In the genomic region with DNA sequence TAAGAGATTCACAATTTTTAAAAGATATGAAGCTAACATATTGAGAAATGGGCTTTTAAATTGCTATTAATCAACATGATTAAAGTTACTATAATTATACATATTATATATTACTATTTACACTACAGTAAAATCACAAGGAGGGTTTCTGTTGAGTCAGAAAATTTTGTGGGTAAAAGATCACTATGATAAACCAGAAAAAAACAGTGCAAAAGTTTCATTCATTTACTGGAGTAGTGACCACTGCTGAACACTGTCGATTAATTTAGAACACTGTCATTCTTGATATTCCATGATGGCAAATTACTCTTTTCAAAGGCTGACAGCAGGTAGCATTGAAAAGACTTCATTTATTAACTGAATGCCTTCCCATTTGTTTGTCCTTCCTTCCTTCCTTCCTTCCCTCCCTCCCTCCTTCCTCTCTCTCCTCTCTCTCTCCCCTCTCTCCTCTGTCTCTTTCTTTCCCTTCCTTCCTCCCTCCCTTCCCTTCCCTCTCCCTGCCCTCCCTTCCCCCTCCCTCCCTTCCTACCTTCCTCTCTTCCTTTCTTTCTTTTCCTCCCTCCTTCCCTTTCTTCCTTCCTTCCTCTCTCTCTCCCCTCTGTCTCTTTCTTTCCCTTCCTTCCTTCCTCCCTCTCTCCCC, we compare ENCODE assay signal across 1 cellular context.
A peak's percentile ranks its signal among the peaks of the same experiment; 100 is the strongest.
TF ChIP-seq lines count a peak whose summit lies in the region.

No MANE protein-coding gene starts in this region.

TF ChIP-seq in K562, 482 proteins besides CTCF, POLR2A, EP300 and RAD21:
- TF ChIP-seq, protein P1, sequence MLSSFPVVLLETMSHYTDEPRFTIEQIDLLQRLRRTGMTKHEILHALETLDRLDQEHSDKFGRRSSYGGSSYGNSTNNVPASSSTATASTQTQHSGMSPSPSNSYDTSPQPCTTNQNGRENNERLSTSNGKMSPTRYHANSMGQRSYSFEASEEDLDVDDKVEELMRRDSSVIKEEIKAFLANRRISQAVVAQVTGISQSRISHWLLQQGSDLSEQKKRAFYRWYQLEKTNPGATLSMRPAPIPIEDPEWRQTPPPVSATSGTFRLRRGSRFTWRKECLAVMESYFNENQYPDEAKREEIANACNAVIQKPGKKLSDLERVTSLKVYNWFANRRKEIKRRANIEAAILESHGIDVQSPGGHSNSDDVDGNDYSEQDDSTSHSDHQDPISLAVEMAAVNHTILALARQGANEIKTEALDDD (IDR thresholded peaks at IDR 0.05): no peak
- TF ChIP-seq, protein P2, sequence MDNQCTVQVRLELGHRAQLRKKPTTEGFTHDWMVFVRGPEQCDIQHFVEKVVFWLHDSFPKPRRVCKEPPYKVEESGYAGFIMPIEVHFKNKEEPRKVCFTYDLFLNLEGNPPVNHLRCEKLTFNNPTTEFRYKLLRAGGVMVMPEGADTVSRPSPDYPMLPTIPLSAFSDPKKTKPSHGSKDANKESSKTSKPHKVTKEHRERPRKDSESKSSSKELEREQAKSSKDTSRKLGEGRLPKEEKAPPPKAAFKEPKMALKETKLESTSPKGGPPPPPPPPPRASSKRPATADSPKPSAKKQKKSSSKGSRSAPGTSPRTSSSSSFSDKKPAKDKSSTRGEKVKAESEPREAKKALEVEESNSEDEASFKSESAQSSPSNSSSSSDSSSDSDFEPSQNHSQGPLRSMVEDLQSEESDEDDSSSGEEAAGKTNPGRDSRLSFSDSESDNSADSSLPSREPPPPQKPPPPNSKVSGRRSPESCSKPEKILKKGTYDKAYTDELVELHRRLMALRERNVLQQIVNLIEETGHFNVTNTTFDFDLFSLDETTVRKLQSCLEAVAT (IDR thresholded peaks at IDR 0.05): peak in 1 of 2 experiments; percentile 33; a peak in 1 of 4 replicates
- TF ChIP-seq FIP1L1 (IDR thresholded peaks at IDR 0.05; ENCODE audit: low read depth, low read length, poor library complexity, severe bottlenecking) (no peak), BDP1 (IDR thresholded peaks at IDR 0.05; ENCODE audit: insufficient read depth, insufficient read length) (no peak), KDM1A (IDR thresholded peaks at IDR 0.05) (peak in 1 of 2 experiments; percentile 78; a peak in 2 of 4 replicates)
- TF ChIP-seq, protein P3, sequence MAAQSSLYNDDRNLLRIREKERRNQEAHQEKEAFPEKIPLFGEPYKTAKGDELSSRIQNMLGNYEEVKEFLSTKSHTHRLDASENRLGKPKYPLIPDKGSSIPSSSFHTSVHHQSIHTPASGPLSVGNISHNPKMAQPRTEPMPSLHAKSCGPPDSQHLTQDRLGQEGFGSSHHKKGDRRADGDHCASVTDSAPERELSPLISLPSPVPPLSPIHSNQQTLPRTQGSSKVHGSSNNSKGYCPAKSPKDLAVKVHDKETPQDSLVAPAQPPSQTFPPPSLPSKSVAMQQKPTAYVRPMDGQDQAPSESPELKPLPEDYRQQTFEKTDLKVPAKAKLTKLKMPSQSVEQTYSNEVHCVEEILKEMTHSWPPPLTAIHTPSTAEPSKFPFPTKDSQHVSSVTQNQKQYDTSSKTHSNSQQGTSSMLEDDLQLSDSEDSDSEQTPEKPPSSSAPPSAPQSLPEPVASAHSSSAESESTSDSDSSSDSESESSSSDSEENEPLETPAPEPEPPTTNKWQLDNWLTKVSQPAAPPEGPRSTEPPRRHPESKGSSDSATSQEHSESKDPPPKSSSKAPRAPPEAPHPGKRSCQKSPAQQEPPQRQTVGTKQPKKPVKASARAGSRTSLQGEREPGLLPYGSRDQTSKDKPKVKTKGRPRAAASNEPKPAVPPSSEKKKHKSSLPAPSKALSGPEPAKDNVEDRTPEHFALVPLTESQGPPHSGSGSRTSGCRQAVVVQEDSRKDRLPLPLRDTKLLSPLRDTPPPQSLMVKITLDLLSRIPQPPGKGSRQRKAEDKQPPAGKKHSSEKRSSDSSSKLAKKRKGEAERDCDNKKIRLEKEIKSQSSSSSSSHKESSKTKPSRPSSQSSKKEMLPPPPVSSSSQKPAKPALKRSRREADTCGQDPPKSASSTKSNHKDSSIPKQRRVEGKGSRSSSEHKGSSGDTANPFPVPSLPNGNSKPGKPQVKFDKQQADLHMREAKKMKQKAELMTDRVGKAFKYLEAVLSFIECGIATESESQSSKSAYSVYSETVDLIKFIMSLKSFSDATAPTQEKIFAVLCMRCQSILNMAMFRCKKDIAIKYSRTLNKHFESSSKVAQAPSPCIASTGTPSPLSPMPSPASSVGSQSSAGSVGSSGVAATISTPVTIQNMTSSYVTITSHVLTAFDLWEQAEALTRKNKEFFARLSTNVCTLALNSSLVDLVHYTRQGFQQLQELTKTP (IDR thresholded peaks at IDR 0.05; ENCODE audit: low read depth in 1 of 2, partially characterized antibody in 2 of 2): peak in 1 of 2 experiments; percentile 35
- TF ChIP-seq, protein P4, sequence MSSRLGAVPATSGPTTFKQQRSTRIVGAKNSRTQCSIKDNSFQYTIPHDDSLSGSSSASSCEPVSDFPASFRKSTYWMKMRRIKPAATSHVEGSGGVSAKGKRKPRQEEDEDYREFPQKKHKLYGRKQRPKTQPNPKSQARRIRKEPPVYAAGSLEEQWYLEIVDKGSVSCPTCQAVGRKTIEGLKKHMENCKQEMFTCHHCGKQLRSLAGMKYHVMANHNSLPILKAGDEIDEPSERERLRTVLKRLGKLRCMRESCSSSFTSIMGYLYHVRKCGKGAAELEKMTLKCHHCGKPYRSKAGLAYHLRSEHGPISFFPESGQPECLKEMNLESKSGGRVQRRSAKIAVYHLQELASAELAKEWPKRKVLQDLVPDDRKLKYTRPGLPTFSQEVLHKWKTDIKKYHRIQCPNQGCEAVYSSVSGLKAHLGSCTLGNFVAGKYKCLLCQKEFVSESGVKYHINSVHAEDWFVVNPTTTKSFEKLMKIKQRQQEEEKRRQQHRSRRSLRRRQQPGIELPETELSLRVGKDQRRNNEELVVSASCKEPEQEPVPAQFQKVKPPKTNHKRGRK (tag; IDR thresholded peaks at IDR 0.05): peak; percentile 56
